Comparison of ENCODE assay signal across 11 cellular contexts in genomic region chr15:48112242-48112641, GRCh38. TPM values are rescaled to one million over a fixed set of nuclear protein-coding genes. Genes with fewer than 3 reads are reported as not detected.
DNase-seq lines count a peak whose midpoint lies in the region; ATAC-seq, FAIRE-seq and TF ChIP-seq lines count a peak whose summit lies in the region.
"Had no signal": no experiment of that assay in that cellular context is flagged by ENCODE, and none has a peak within 500 bp of the region (broad histone marks: within the 10 kb centered on the region; RNA-seq: fewer than 3 reads in every experiment).

No MANE protein-coding gene starts in this region.

- peak; percentile 7 for DNase-seq in DMS153 treated with DMSO at 0.1 percent for 48 hours (lab: John Stamatoyannopoulos, UW; ENCODE audit: unreplicated experiment)
- peak; percentile 43 for DNase-seq in Karpas-422
- peak; percentile 12 for DNase-seq in astrocyte (ENCODE audit: low read depth)
- peak in 1 of 2 donors; percentile 8 for DNase-seq in left colon
- DNase-seq in NOMO-1 (lab: John Stamatoyannopoulos, UW; ENCODE audit: unreplicated experiment in 2 of 2) = no peak
- DNase-seq: activated CD4-positive, alpha-beta T cell treated with anti-CD3 and anti-CD28 coated beads, Interleukin-2, amount 50 U/mL, for 1 hour; stimulated activated naive CD8-positive, alpha-beta T cell treated with anti-CD3 and anti-CD28 coated beads, Interleukin-15, Interleukin-2, amounts not matched to agents 100 U/mL and 50 U/mL, for 24 hours had no signal

- ATAC-seq in left colon (peak; percentile 61), HG03025 (IDR thresholded peaks at IDR 0.05; ENCODE audit: low FRiP score, unreplicated experiment) (no peak), GM18511 (IDR thresholded peaks at IDR 0.05; ENCODE audit: unreplicated experiment) (no peak), HG02970 (IDR thresholded peaks at IDR 0.05; ENCODE audit: low FRiP score, unreplicated experiment) (no peak)
- ATAC-seq: stimulated activated naive CD8-positive, alpha-beta T cell treated with anti-CD3 and anti-CD28 coated beads, Interleukin-15, Interleukin-2, amounts not matched to agents 100 U/mL and 50 U/mL, for 24 hours had no signal

- H3K4me1 ChIP-seq in Karpas-422 (ENCODE audit: low read length) (no peaks in the 10 kb centered on the region), astrocyte (ENCODE audit: insufficient read depth, low read length) (no peaks in the 10 kb centered on the region)

- H3K9me2 ChIP-seq in Karpas-422 (replicated peaks; ENCODE audit: insufficient read depth, low read length) = no peaks in the 10 kb centered on the region

- H3K9ac ChIP-seq in Karpas-422 (ENCODE audit: low read length) (no peak overlapping the region), astrocyte (ENCODE audit: low read length) (no peak overlapping the region)

- no peaks in the 10 kb centered on the region for H3K9me3 Mint-ChIP-seq in astrocyte (ENCODE audit: unreplicated experiment)

- H3K36me3 Mint-ChIP-seq in astrocyte (ENCODE audit: low read depth, unreplicated experiment) = no peaks in the 10 kb centered on the region

- H3K27ac ChIP-seq in Karpas-422 (ENCODE audit: low read length) (no peak overlapping the region), astrocyte (ENCODE audit: low read depth, low read length) (no peak overlapping the region)

- H3K4me3 Mint-ChIP-seq in astrocyte (ENCODE audit: unreplicated experiment) = no peak overlapping the region

- H3K27me3 ChIP-seq in Karpas-422 (ENCODE audit: low read length) (no peaks in the 10 kb centered on the region), astrocyte (ENCODE audit: insufficient read depth, low read length) (peaks cover 2% of the 10 kb centered on the region)

- no peaks in the 10 kb centered on the region for H3K9me3 ChIP-seq in Karpas-422 (ENCODE audit: low read length)
- H3K9me3 ChIP-seq in astrocyte (ENCODE audit: insufficient read depth, low read depth, low read length) = no peaks in the 10 kb centered on the region

- H4K20me1 ChIP-seq in Karpas-422 (ENCODE audit: insufficient read depth, low read depth, low read length) (no peaks in the 10 kb centered on the region), astrocyte (ENCODE audit: insufficient read depth, low read length) (no peaks in the 10 kb centered on the region)

- no peak overlapping the region for H2AFZ ChIP-seq in Karpas-422 (ENCODE audit: low read length)
- no peak overlapping the region for H2AFZ ChIP-seq in astrocyte (ENCODE audit: low read depth, low read length)

- peaks cover 7% of the 10 kb centered on the region for H3K27me3 Mint-ChIP-seq in astrocyte (ENCODE audit: low read depth, unreplicated experiment)

- no peaks in the 10 kb centered on the region for H3K4me1 Mint-ChIP-seq in astrocyte (ENCODE audit: low read depth, unreplicated experiment)

- H3K36me3 ChIP-seq in Karpas-422 (ENCODE audit: insufficient read depth, low read length) (no peaks in the 10 kb centered on the region), astrocyte (ENCODE audit: insufficient read depth, low read length) (no peaks in the 10 kb centered on the region)

- no peak overlapping the region for H3K27ac Mint-ChIP-seq in astrocyte (ENCODE audit: unreplicated experiment)

- no peak for FAIRE-seq in astrocyte (lab: Jason Lieb, UNC)

- TF ChIP-seq CTCF in astrocyte (IDR thresholded peaks at IDR 0.05; ENCODE audit: insufficient read depth, low read depth, low read length) = peak; percentile 40

- no peaks in the 10 kb centered on the region for H3K79me2 ChIP-seq in Karpas-422 (ENCODE audit: low read length)
- H3K79me2 ChIP-seq in astrocyte (ENCODE audit: insufficient read depth, low read length) = no peaks in the 10 kb centered on the region

- intact Hi-C loops in left colon (cut with DNase I, micrococcal nuclease) = no loop called here

- H3K4me3 ChIP-seq in Karpas-422 (ENCODE audit: low read length) = no peak overlapping the region
- no peak overlapping the region for H3K4me3 ChIP-seq in astrocyte (ENCODE audit: insufficient read depth, low read depth, low read length)

- H3K4me2 ChIP-seq in Karpas-422 (ENCODE audit: low read depth, low read length, poor library complexity, severe bottlenecking) (no peak overlapping the region), astrocyte (ENCODE audit: low read length) (no peak overlapping the region)

RNA-seq across cellular contexts. Expression of gene SLC24A5, which starts 8.5 kb away (rescaled TPM):
- total RNA-seq in Karpas-422 (2014; rRNA removed; shearing (Covaris generic); ENCODE audit: low replicate concordance) = not detected in 2 replicates
- total RNA-seq in astrocyte = not detected in 2 replicates
- not detected for total RNA-seq in left colon
- total RNA-seq: H4 had no signal

Comparison
In these comparisons a context has a peak if more than half of its experiments do, and no peak if none do; other contexts are left out.
1. DNase-seq: peak in DMS153 treated with DMSO at 0.1 percent for 48 hours (single experiment), Karpas-422 (single experiment) and astrocyte (single experiment); none in NOMO-1 (0 of 2).